8 cellular contexts compared by ENCODE assay signal in genomic region chr11:90288207-90288821, GRCh38.
DNase-seq lines count a peak whose midpoint lies in the region; TF ChIP-seq lines count a peak whose summit lies in the region.

No MANE protein-coding gene starts in this region.

- TF ChIP-seq CTCF in GM20000 (IDR thresholded peaks at IDR 0.05; ENCODE audit: extremely low read depth, missing control alignments) (peak; percentile 7), chondrocyte (IDR thresholded peaks at IDR 0.05) (peak; percentile 83), osteocyte (IDR thresholded peaks at IDR 0.05) (peak; percentile 66)

- H3K4me3 Mint-ChIP-seq in chondrocyte (ENCODE audit: unreplicated experiment) (no peak overlapping the region), osteocyte (ENCODE audit: unreplicated experiment) (no peak overlapping the region)

- peaks cover 16% of the 10 kb centered on the region for H3K27me3 Mint-ChIP-seq in chondrocyte (ENCODE audit: low read depth)
- peaks cover 18% of the 10 kb centered on the region for H3K27me3 Mint-ChIP-seq in osteocyte (ENCODE audit: unreplicated experiment)

- H3K27ac Mint-ChIP-seq in chondrocyte (ENCODE audit: unreplicated experiment) (no peak overlapping the region), osteocyte (ENCODE audit: unreplicated experiment) (no peak overlapping the region)

- H3K4me1 Mint-ChIP-seq in chondrocyte (ENCODE audit: low read depth) (no peaks in the 10 kb centered on the region), osteocyte (ENCODE audit: unreplicated experiment) (no peaks in the 10 kb centered on the region)

- DNase-seq in CD1c-positive myeloid dendritic cell (ENCODE audit: extremely low spot score) (peak; percentile 15), GM20000 (ENCODE audit: low spot score) (peak; percentile 15), NCI-H446 (lab: John Stamatoyannopoulos, UW) (peak; percentile 5 to 51), chondrocyte (ENCODE audit: low spot score) (no peak), osteocyte (ENCODE audit: extremely low spot score, unreplicated experiment) (no peak), globus pallidus (ENCODE audit: low spot score) (no peak), cerebellar nuclear complex (lab: John Stamatoyannopoulos, UW) (no peak), mucosa of gallbladder (ENCODE audit: low spot score) (no peak)

- H3K9me3 Mint-ChIP-seq in chondrocyte (ENCODE audit: low read depth) (no peaks in the 10 kb centered on the region), osteocyte (ENCODE audit: unreplicated experiment) (no peaks in the 10 kb centered on the region)

- H3K36me3 Mint-ChIP-seq in chondrocyte (ENCODE audit: low read depth): no peaks in the 10 kb centered on the region
- H3K36me3 Mint-ChIP-seq in osteocyte (ENCODE audit: unreplicated experiment): no peaks in the 10 kb centered on the region

Comparison
In these comparisons a context has a peak if more than half of its experiments do, and no peak if none do; other contexts are left out.
1. DNase-seq: peak in CD1c-positive myeloid dendritic cell (single experiment), GM20000 (single experiment) and NCI-H446 (2 of 2); none in chondrocyte (single experiment), osteocyte (single experiment), globus pallidus (single experiment), cerebellar nuclear complex (0 of 2) and mucosa of gallbladder (single experiment).
2. CTCF ChIP-seq: peak in every context shown above with its lines; median percentile 83 in chondrocyte; 66 in osteocyte; 7 in GM20000.